Comparison of ENCODE assay signal across 8 cellular contexts in genomic region chr2:20633794-20634259, GRCh38. TPM values are rescaled to one million over a fixed set of nuclear protein-coding genes. Genes with fewer than 3 reads are reported as not detected.
DNase-seq lines count a peak whose midpoint lies in the region; ATAC-seq, FAIRE-seq and TF ChIP-seq lines count a peak whose summit lies in the region.
"Had no signal": no experiment of that assay in that cellular context is flagged by ENCODE, and none has a peak within 500 bp of the region (broad histone marks: within the 10 kb centered on the region; RNA-seq: fewer than 3 reads in every experiment).

No MANE protein-coding gene starts in this region.

- H3K36me3 ChIP-seq in astrocyte (ENCODE audit: insufficient read depth, low read length) (no peaks in the 10 kb centered on the region), left lung (peaks cover 0 to 47% of the 10 kb centered on the region in 2 donors), tibial nerve (peaks cover 0 to 64% (median 0%) of the 10 kb centered on the region in 3 donors), brain microvascular endothelial cell (replicated peaks) (no peaks in the 10 kb centered on the region), A673 (ENCODE audit: insufficient read depth, low read length, poor library complexity, severe bottlenecking) (no peaks in the 10 kb centered on the region)

- in situ Hi-C loops in brain microvascular endothelial cell (cut with HindIII; ENCODE audit: low pct_ligation_motif_present, low sequenced_read_pairs) = loop anchor here (25.0 kb wide), 1 partner anchor 222 kb away; no protein-coding TSS in a partner anchor

- H3K27ac ChIP-seq in astrocyte (ENCODE audit: low read depth, low read length) = no peak overlapping the region
- H3K27ac ChIP-seq in left lung = peak overlapping the region; percentile 69 to 75
- peak overlapping the region; percentile 5 to 82 (median 56) for H3K27ac ChIP-seq in tibial nerve
- no peak overlapping the region for H3K27ac ChIP-seq in brain microvascular endothelial cell
- no peak overlapping the region for H3K27ac ChIP-seq in A673 (ENCODE audit: low read depth, low read length, poor library complexity, severe bottlenecking)

- H3K9me3 Mint-ChIP-seq in astrocyte (ENCODE audit: unreplicated experiment) = no peaks in the 10 kb centered on the region

- no peak for FAIRE-seq in astrocyte (lab: Jason Lieb, UNC)

- H3K4me2 ChIP-seq in astrocyte (ENCODE audit: low read length) = no peak overlapping the region

- no peaks in the 10 kb centered on the region for H3K27me3 Mint-ChIP-seq in astrocyte (ENCODE audit: low read depth, unreplicated experiment)

- DNase-seq in astrocyte (ENCODE audit: low read depth) (no peak), left lung (peak; percentile 82 to 86), tibial nerve (ENCODE audit: low spot score in 2 of 2) (no peak), brain microvascular endothelial cell (no peak), A673 (ENCODE audit: low spot score) (no peak)
- DNase-seq in stimulated activated CD8-positive, alpha-beta memory T cell treated with anti-CD3 and anti-CD28 coated beads, Interleukin-4, amount 100 ng/mL, for 48 hours = no peak

- TF ChIP-seq POLR2A in tibial nerve (IDR thresholded peaks at IDR 0.05) = no peak

- CTCF ChIA-PET in A673 (lab: Charles Lee) = interaction anchor here (0.6 to 1.5 kb wide), 2 partner anchors 192 to 195 kb away, joined by 3 to 5 read pairs; no protein-coding TSS in a partner anchor

- POLR2A ChIA-PET in A673 (lab: Charles Lee; ENCODE audit: low non-redundant PET) = no interaction called here

- no peaks in the 10 kb centered on the region for H3K9me3 ChIP-seq in astrocyte (ENCODE audit: insufficient read depth, low read depth, low read length)
- H3K9me3 ChIP-seq in left lung = no peaks in the 10 kb centered on the region
- H3K9me3 ChIP-seq in tibial nerve = no peaks in the 10 kb centered on the region
- H3K9me3 ChIP-seq in A673 (ENCODE audit: low read depth, low read length, poor library complexity, severe bottlenecking) = no peaks in the 10 kb centered on the region

- ATAC-seq in HG03159 (IDR thresholded peaks at IDR 0.05; ENCODE audit: unreplicated experiment) (peak; percentile 52), left lung (peak; percentile 87)
- ATAC-seq: sciatic nerve had no signal

- no peak for TF ChIP-seq CTCF in astrocyte (IDR thresholded peaks at IDR 0.05; ENCODE audit: insufficient read depth, low read depth, low read length)
- no peak for TF ChIP-seq CTCF in left lung (IDR thresholded peaks at IDR 0.05)
- peak in 1 of 5 experiments; percentile 4 for TF ChIP-seq CTCF in tibial nerve (IDR thresholded peaks at IDR 0.05)
- TF ChIP-seq CTCF in brain microvascular endothelial cell (IDR thresholded peaks at IDR 0.05; ENCODE audit: low read depth, low read length, missing control alignments) = no peak
- TF ChIP-seq CTCF in A673 (conservative IDR thresholded peaks at IDR 0.05; ENCODE audit: low read depth, low read length) = no peak

- no peak overlapping the region for H3K4me3 Mint-ChIP-seq in astrocyte (ENCODE audit: unreplicated experiment)

- intact Hi-C loops in left lung (cut with DNase I) = loop anchor here in 1 of 2 donors (10.0 kb wide), 1 partner anchor 189 kb away; the partner anchor contains the start of gene RHOB
- intact Hi-C loops in A673 (cut with micrococcal nuclease; ENCODE audit: unreplicated experiment) = no loop called here

- no peak overlapping the region for H3K4me3 ChIP-seq in astrocyte (ENCODE audit: insufficient read depth, low read depth, low read length)
- no peak overlapping the region for H3K4me3 ChIP-seq in left lung
- no peak overlapping the region for H3K4me3 ChIP-seq in tibial nerve
- H3K4me3 ChIP-seq in brain microvascular endothelial cell (ENCODE audit: low read depth, low read length) = no peak overlapping the region
- no peak overlapping the region for H3K4me3 ChIP-seq in A673 (ENCODE audit: low read depth, low read length, poor library complexity, severe bottlenecking)

- H3K27ac Mint-ChIP-seq in astrocyte (ENCODE audit: unreplicated experiment) = no peak overlapping the region

- BruUV-seq in A673 (replicated peaks; lab: Mats Ljungman, UMichigan) = no TSS peak

- H3K4me1 Mint-ChIP-seq in astrocyte (ENCODE audit: low read depth, unreplicated experiment) = peaks cover 13% of the 10 kb centered on the region

- no peaks in the 10 kb centered on the region for H3K79me2 ChIP-seq in astrocyte (ENCODE audit: insufficient read depth, low read length)

- H3K4me1 ChIP-seq in astrocyte (ENCODE audit: insufficient read depth, low read length) (peaks cover 20% of the 10 kb centered on the region), left lung (peaks cover 22 to 23% of the 10 kb centered on the region in 2 donors), tibial nerve (peaks cover 0 to 41% (median 25%) of the 10 kb centered on the region in 4 donors), A673 (ENCODE audit: insufficient read depth, low read length, poor library complexity, severe bottlenecking) (peaks cover 12% of the 10 kb centered on the region)

- no peak overlapping the region for H2AFZ ChIP-seq in astrocyte (ENCODE audit: low read depth, low read length)

- H3K27me3 ChIP-seq in astrocyte (ENCODE audit: insufficient read depth, low read length) (peaks cover 4% of the 10 kb centered on the region), left lung (no peaks in the 10 kb centered on the region), tibial nerve (no peaks in the 10 kb centered on the region), brain microvascular endothelial cell (replicated peaks) (no peaks in the 10 kb centered on the region), A673 (replicated peaks; ENCODE audit: insufficient read depth, low read depth, low read length, poor library complexity) (no peaks in the 10 kb centered on the region)

- WGBS in tibial nerve, 2 donors = 71 to 79% methylated on average over 8 to 16 of the region's 16 CpGs

- TF ChIP-seq EP300 in tibial nerve (IDR thresholded peaks at IDR 0.05) = no peak

- H3K9ac ChIP-seq in astrocyte (ENCODE audit: low read length) = peak overlapping the region; percentile 17

- peaks cover 10% of the 10 kb centered on the region for H3K36me3 Mint-ChIP-seq in astrocyte (ENCODE audit: low read depth, unreplicated experiment)

- peaks cover 4% of the 10 kb centered on the region for H4K20me1 ChIP-seq in astrocyte (ENCODE audit: insufficient read depth, low read length)

RNA-seq across cellular contexts. Expression of gene HS1BP3, which starts 17.1 kb away (rescaled TPM):
- 20.7 and 21.0 TPM in 2 replicates for total RNA-seq in astrocyte
- 10 to 100 TPM; 36.1 to 39.7 TPM for total RNA-seq in left lung
- 10 to 100 TPM; 24.5 to 45.9 (median 33.8) TPM for total RNA-seq in tibial nerve
- total RNA-seq in A673 (2021) = 12.6 and 13.2 TPM in 2 replicates

RNA-seq across cellular contexts. Expression of gene GDF7, which starts 33.1 kb away (rescaled TPM):
- 0.91 and 1.9 TPM in 2 replicates for total RNA-seq in astrocyte
- under 1 TPM; 0.15 to 0.37 TPM for total RNA-seq in left lung
- total RNA-seq in tibial nerve = 10 to 100 TPM in 3 of 4 donors, 1 to 10 TPM in 1; 6.3 to 20.0 (median 16.6) TPM
- total RNA-seq in A673 (2021) = not detected in 2 replicates

Comparison
In these comparisons a context has a peak if more than half of its experiments do, and no peak if none do; other contexts are left out.
1. DNase-seq: peak in left lung (2 of 2); none in astrocyte (single experiment), tibial nerve (0 of 2), brain microvascular endothelial cell (single experiment), A673 (single experiment) and stimulated activated CD8-positive, alpha-beta memory T cell treated with anti-CD3 and anti-CD28 coated beads, Interleukin-4, amount 100 ng/mL, for 48 hours (single experiment).
2. H3K27ac ChIP-seq: peak in left lung (2 of 2) and tibial nerve (4 of 4); none in astrocyte (single experiment), brain microvascular endothelial cell (single experiment) and A673 (single experiment).